8 cellular contexts compared by ENCODE assay signal in genomic region chr19:54136086-54136863, GRCh38. TPM values are rescaled to one million over a fixed set of nuclear protein-coding genes. Genes with fewer than 3 reads are reported as not detected.
A peak's percentile ranks its signal among the peaks of the same experiment; 100 is the strongest.
DNase-seq lines count a peak whose midpoint lies in the region; ATAC-seq and TF ChIP-seq lines count a peak whose summit lies in the region.

No MANE protein-coding gene starts in this region.

- peaks cover 11 to 12% of the 10 kb centered on the region in 2 experiments for H3K9me3 Mint-ChIP-seq in H9
- H3K9me3 Mint-ChIP-seq in activated T-helper 2 cell treated with anti-CD3 and anti-CD28 coated beads, Interferon-gamma antibody, Interleukin-2, Interleukin-4, amounts not matched to agents 10 μg/mL and 5 μg/mL and 100 μg/mL, durations not matched to agents 14 hours and 24 hours and 36 hours, result no peaks in the 10 kb centered on the region

- H3K4me3 ChIP-seq in BLaER1 treated with 17β-estradiol and CSF1 and Interleukin-3, amounts not matched to agents 10 nM and 100 nM, result peak overlapping the region; percentile 50 to 72 (median 62)
- H3K4me3 ChIP-seq in iPS-20b (ENCODE audit: low read length), result peak overlapping the region; percentile 73

- H3K36me3 ChIP-seq in BLaER1 treated with 17β-estradiol and CSF1 and Interleukin-3, amounts not matched to agents 10 nM and 100 nM, result peaks cover 19 to 48% (median 37%) of the 10 kb centered on the region in 11 experiments
- peaks cover 32% of the 10 kb centered on the region for H3K36me3 ChIP-seq in iPS-20b (ENCODE audit: insufficient read depth, low read depth, low read length)

- intact Hi-C loops in activated T-helper 2 cell treated with anti-CD3 and anti-CD28 coated beads, Interferon-gamma antibody, Interleukin-2, Interleukin-4, amounts not matched to agents 10 μg/mL and 5 μg/mL and 100 μg/mL, durations not matched to agents 14 hours and 24 hours and 36 hours (cut with micrococcal nuclease), result no loop called here

- peak overlapping the region in 8 of 11 experiments; percentile 2 to 54 (median 30); a peak in 13 of 22 replicates for H3K27ac ChIP-seq in BLaER1 treated with 17β-estradiol and CSF1 and Interleukin-3, amounts not matched to agents 10 nM and 100 nM
- H3K27ac ChIP-seq in H9 (ENCODE audit: insufficient read length, low read depth, low read length) (no peak overlapping the region), iPS-20b (ENCODE audit: low read length) (no peak overlapping the region), substantia nigra (ENCODE audit: low read depth, low read length, poor library complexity, severe bottlenecking) (peak overlapping the region; percentile 14)

- H3K4me2 ChIP-seq in BLaER1 treated with 17β-estradiol and CSF1 and Interleukin-3, amounts not matched to agents 10 nM and 100 nM, result peak overlapping the region; percentile 91 to 98 (median 94)
- peak overlapping the region; percentile 94 for H3K4me2 ChIP-seq in H9 (ENCODE audit: insufficient read depth, insufficient read length, low read length)

- peak overlapping the region; percentile 90 to 97 (median 93) for H3K27ac Mint-ChIP-seq in H9
- peak overlapping the region; percentile 74 for H3K27ac Mint-ChIP-seq in activated T-helper 2 cell treated with anti-CD3 and anti-CD28 coated beads, Interferon-gamma antibody, Interleukin-2, Interleukin-4, amounts not matched to agents 10 μg/mL and 5 μg/mL and 100 μg/mL, durations not matched to agents 14 hours and 24 hours and 36 hours

- H2BK5ac ChIP-seq in H9 (ENCODE audit: insufficient read length, low read length), result no peak overlapping the region

- H3K23ac ChIP-seq in H9 (ENCODE audit: insufficient read length, low read depth, low read length), result no peak overlapping the region

- H3K79me2 ChIP-seq in H9 (ENCODE audit: insufficient read depth, low read length), result peaks cover 23% of the 10 kb centered on the region; the same call in 1 of the 2 replicates

- H3K36me3 Mint-ChIP-seq in H9 (ENCODE audit: insufficient read depth in 1 of 3, low read depth in 3 of 3), result peaks cover 25 to 52% (median 33%) of the 10 kb centered on the region in 3 experiments
- peaks cover 28% of the 10 kb centered on the region for H3K36me3 Mint-ChIP-seq in activated T-helper 2 cell treated with anti-CD3 and anti-CD28 coated beads, Interferon-gamma antibody, Interleukin-2, Interleukin-4, amounts not matched to agents 10 μg/mL and 5 μg/mL and 100 μg/mL, durations not matched to agents 14 hours and 24 hours and 36 hours (ENCODE audit: low read depth)

- H4K91ac ChIP-seq in H9 (ENCODE audit: insufficient read length, low read depth, low read length), result no peak overlapping the region

- peaks cover 35 to 39% of the 10 kb centered on the region in 2 experiments for H3K4me1 Mint-ChIP-seq in H9
- H3K4me1 Mint-ChIP-seq in activated T-helper 2 cell treated with anti-CD3 and anti-CD28 coated beads, Interferon-gamma antibody, Interleukin-2, Interleukin-4, amounts not matched to agents 10 μg/mL and 5 μg/mL and 100 μg/mL, durations not matched to agents 14 hours and 24 hours and 36 hours (ENCODE audit: low read depth), result peaks cover 29% of the 10 kb centered on the region

- in situ Hi-C loops in ACHN (cut with HindIII; ENCODE audit: low pct_ligation_motif_present, low pct_unique_long_range_greater_than_20kb, low sequenced_read_pairs), result no loop called here

- peak overlapping the region; percentile 33 to 75 (median 65); a peak in 20 of 22 replicates for H3K9ac ChIP-seq in BLaER1 treated with 17β-estradiol and CSF1 and Interleukin-3, amounts not matched to agents 10 nM and 100 nM
- H3K9ac ChIP-seq in H9 (ENCODE audit: extremely low read depth, insufficient read length, low read length) (peak overlapping the region; percentile 59), iPS-20b (ENCODE audit: low read depth, low read length) (peak overlapping the region; percentile 59; the same call in 1 of the 2 replicates)

- no peak overlapping the region for H2BK12ac ChIP-seq in H9 (ENCODE audit: insufficient read length, low read depth, low read length)

- H4K5ac ChIP-seq in H9 (ENCODE audit: insufficient read length, low read depth, low read length), result no peak overlapping the region

- no peak overlapping the region for H2AFZ ChIP-seq in H9 (ENCODE audit: low read length)

- H3K18ac ChIP-seq in H9 (ENCODE audit: insufficient read length, low read depth, low read length), result no peak overlapping the region

- DNase-seq in H9 (no peak), substantia nigra (lab: John Stamatoyannopoulos, UW) (peak in 3 of 49 donors; percentile 35 to 46 (median 45)), ACHN (no peak)
- no peak for DNase-seq in activated T-helper 2 cell treated with anti-CD3 and anti-CD28 coated beads, Interferon-gamma antibody, Interleukin-2, Interleukin-4, amounts not matched to agents 10 μg/mL and 5 μg/mL and 100 μg/mL, durations not matched to agents 14 hours and 24 hours and 36 hours (ENCODE audit: low spot score)

- peaks cover 15% of the 10 kb centered on the region for H3K23me2 ChIP-seq in H9 (ENCODE audit: insufficient read length, low read depth, low read length, poor library complexity, severe bottlenecking)

- H2BK120ac ChIP-seq in H9 (ENCODE audit: low read depth, low read length, poor library complexity, severe bottlenecking), result no peak overlapping the region

- ATAC-seq in HG02610 (IDR thresholded peaks at IDR 0.05; ENCODE audit: unreplicated experiment) (no peak), GM19452 (IDR thresholded peaks at IDR 0.05; ENCODE audit: unreplicated experiment) (no peak)

- H3T11ph ChIP-seq in H9 (ENCODE audit: low read length), result no peak overlapping the region

- H2BK20ac ChIP-seq in H9 (ENCODE audit: low read depth, low read length, poor library complexity, severe bottlenecking), result no peak overlapping the region

- H3K4me3 Mint-ChIP-seq in H9, result peak overlapping the region; percentile 80 to 93
- peak overlapping the region; percentile 86 for H3K4me3 Mint-ChIP-seq in activated T-helper 2 cell treated with anti-CD3 and anti-CD28 coated beads, Interferon-gamma antibody, Interleukin-2, Interleukin-4, amounts not matched to agents 10 μg/mL and 5 μg/mL and 100 μg/mL, durations not matched to agents 14 hours and 24 hours and 36 hours (ENCODE audit: low read depth)

- no peak overlapping the region for H2AK5ac ChIP-seq in H9 (ENCODE audit: insufficient read length, low read length)

- H3K27me3 Mint-ChIP-seq in H9 (ENCODE audit: low read depth), result peaks cover 1% of the 10 kb centered on the region; the same call in 1 of the 2 replicates
- no peaks in the 10 kb centered on the region for H3K27me3 Mint-ChIP-seq in activated T-helper 2 cell treated with anti-CD3 and anti-CD28 coated beads, Interferon-gamma antibody, Interleukin-2, Interleukin-4, amounts not matched to agents 10 μg/mL and 5 μg/mL and 100 μg/mL, durations not matched to agents 14 hours and 24 hours and 36 hours (ENCODE audit: low read depth)

- H3K4ac ChIP-seq in H9 (ENCODE audit: low read depth, low read length), result no peak overlapping the region

- no peaks in the 10 kb centered on the region for H3K27me3 ChIP-seq in BLaER1 treated with 17β-estradiol and CSF1 and Interleukin-3, amounts not matched to agents 10 nM and 100 nM
- no peaks in the 10 kb centered on the region for H3K27me3 ChIP-seq in H9 (ENCODE audit: insufficient read depth, low read length)
- no peaks in the 10 kb centered on the region; the same call in 1 of the 2 replicates for H3K27me3 ChIP-seq in iPS-20b (ENCODE audit: insufficient read depth, low read length)

- no peak for TF ChIP-seq CTCF in H9 (conservative IDR thresholded peaks at IDR 0.05)

- no peak overlapping the region for H4K8ac ChIP-seq in H9 (replicated peaks; ENCODE audit: insufficient read length, low read depth, low read length)

- H4K20me1 ChIP-seq in BLaER1 treated with 17β-estradiol and CSF1 and Interleukin-3, amounts not matched to agents 10 nM and 100 nM, result peaks cover 28 to 41% (median 31%) of the 10 kb centered on the region in 11 experiments
- H4K20me1 ChIP-seq in H9 (ENCODE audit: control insufficient read depth, insufficient read depth, insufficient read length), result peaks cover 3% of the 10 kb centered on the region

- H3K56ac ChIP-seq in H9 (ENCODE audit: insufficient read length, low read depth, low read length), result no peak overlapping the region

- peaks cover 39 to 44% (median 40%) of the 10 kb centered on the region in 10 experiments for H3K4me1 ChIP-seq in BLaER1 treated with 17β-estradiol and CSF1 and Interleukin-3, amounts not matched to agents 10 nM and 100 nM
- no peaks in the 10 kb centered on the region for H3K4me1 ChIP-seq in H9 (ENCODE audit: insufficient read depth, low read length)
- no peaks in the 10 kb centered on the region for H3K4me1 ChIP-seq in iPS-20b (ENCODE audit: insufficient read depth, low read length)

- no peak overlapping the region for H2BK15ac ChIP-seq in H9 (ENCODE audit: low read depth, low read length)

- peaks cover 17% of the 10 kb centered on the region for H3K79me1 ChIP-seq in H9 (ENCODE audit: insufficient read depth, low read depth, low read length, poor library complexity, severe bottlenecking)

- WGBS in H9 (ENCODE audit: extremely low coverage, insufficient read length, low lambda C conversion rate), result no CpG with 5 or more reads among the region's 30 CpGs

- H3K14ac ChIP-seq in H9 (ENCODE audit: insufficient read depth, low read length), result no peak overlapping the region

- no peaks in the 10 kb centered on the region for H3K9me3 ChIP-seq in BLaER1 treated with 17β-estradiol and CSF1 and Interleukin-3, amounts not matched to agents 10 nM and 100 nM (replicated peaks in 1 of 11)
- peaks cover 4% of the 10 kb centered on the region for H3K9me3 ChIP-seq in H9 (ENCODE audit: control insufficient read depth, low read depth, low read length)
- no peaks in the 10 kb centered on the region for H3K9me3 ChIP-seq in iPS-20b (ENCODE audit: insufficient read depth, low read depth, low read length)

RNA-seq across cellular contexts. Expression of gene CNOT3, which starts 1.3 kb away (rescaled TPM):
- 91.2 and 95.0 TPM in 2 replicates for total RNA-seq in H9 (2021)
- 61.6 and 67.5 TPM in 2 replicates for total RNA-seq in activated T-helper 2 cell treated with anti-CD3 and anti-CD28 coated beads, Interferon-gamma antibody, Interleukin-2, Interleukin-4, amounts not matched to agents 10 μg/mL and 5 μg/mL and 100 μg/mL, durations not matched to agents 14 hours and 24 hours and 36 hours

RNA-seq across cellular contexts. Expression of gene PRPF31, which starts 20.7 kb away (rescaled TPM):
- total RNA-seq in H9 (2021), result 82.1 and 84.4 TPM in 2 replicates
- 90.6 and 94.2 TPM in 2 replicates for total RNA-seq in activated T-helper 2 cell treated with anti-CD3 and anti-CD28 coated beads, Interferon-gamma antibody, Interleukin-2, Interleukin-4, amounts not matched to agents 10 μg/mL and 5 μg/mL and 100 μg/mL, durations not matched to agents 14 hours and 24 hours and 36 hours

RNA-seq across cellular contexts. Expression of gene TFPT, which starts 20.8 kb away (rescaled TPM):
- total RNA-seq in H9 (2021), result 26.6 and 28.2 TPM in 2 replicates
- total RNA-seq in activated T-helper 2 cell treated with anti-CD3 and anti-CD28 coated beads, Interferon-gamma antibody, Interleukin-2, Interleukin-4, amounts not matched to agents 10 μg/mL and 5 μg/mL and 100 μg/mL, durations not matched to agents 14 hours and 24 hours and 36 hours, result 29.3 TPM in 2 replicates

RNA-seq across cellular contexts. Expression of gene LENG1, which starts 23.2 kb away (rescaled TPM):
- total RNA-seq in H9 (2021), result 5.4 and 7.1 TPM in 2 replicates
- total RNA-seq in activated T-helper 2 cell treated with anti-CD3 and anti-CD28 coated beads, Interferon-gamma antibody, Interleukin-2, Interleukin-4, amounts not matched to agents 10 μg/mL and 5 μg/mL and 100 μg/mL, durations not matched to agents 14 hours and 24 hours and 36 hours, result 4.0 and 5.1 TPM in 2 replicates

RNA-seq across cellular contexts. Expression of gene NDUFA3, which starts 33.6 kb away (rescaled TPM):
- 174 and 188 TPM in 2 replicates for total RNA-seq in H9 (2021)
- total RNA-seq in activated T-helper 2 cell treated with anti-CD3 and anti-CD28 coated beads, Interferon-gamma antibody, Interleukin-2, Interleukin-4, amounts not matched to agents 10 μg/mL and 5 μg/mL and 100 μg/mL, durations not matched to agents 14 hours and 24 hours and 36 hours, result 105 and 115 TPM in 2 replicates

Comparison
In these comparisons a context has a peak if more than half of its experiments do, and no peak if none do; other contexts are left out.
1. H3K27ac ChIP-seq: peak in BLaER1 treated with 17β-estradiol and CSF1 and Interleukin-3, amounts not matched to agents 10 nM and 100 nM (8 of 11) and substantia nigra (single experiment); none in H9 (single experiment) and iPS-20b (single experiment).
2. Peak in every context shown above with its lines, with median percentiles within 50 percentile points of each other: H3K9ac ChIP-seq.